1 cellular context compared by ENCODE assay signal in the genomic region with DNA sequence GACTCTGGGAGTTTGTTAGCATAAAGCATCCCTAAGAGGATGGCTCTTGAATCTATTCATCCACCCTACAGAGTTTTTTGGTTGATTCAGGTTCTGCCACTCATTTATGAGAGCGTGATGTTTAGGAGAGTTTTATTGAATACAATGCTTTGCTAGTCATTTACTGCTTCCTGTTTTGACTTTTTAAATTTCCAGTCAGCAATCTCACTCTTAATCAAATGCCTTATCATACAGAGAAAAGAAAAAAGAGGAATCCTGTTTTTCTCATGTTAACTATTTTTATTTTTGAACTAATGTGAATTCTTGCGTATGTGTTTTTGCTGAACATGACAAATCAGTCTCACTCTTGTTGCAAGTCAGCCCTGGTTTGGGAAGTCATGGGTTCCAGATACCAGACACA.
TF ChIP-seq lines count a peak whose summit lies in the region.

No MANE protein-coding gene starts in this region.

TF ChIP-seq in GM12878, 131 proteins besides CTCF, POLR2A, EP300 and RAD21 (continued from another document):
- TF ChIP-seq, protein P1, sequence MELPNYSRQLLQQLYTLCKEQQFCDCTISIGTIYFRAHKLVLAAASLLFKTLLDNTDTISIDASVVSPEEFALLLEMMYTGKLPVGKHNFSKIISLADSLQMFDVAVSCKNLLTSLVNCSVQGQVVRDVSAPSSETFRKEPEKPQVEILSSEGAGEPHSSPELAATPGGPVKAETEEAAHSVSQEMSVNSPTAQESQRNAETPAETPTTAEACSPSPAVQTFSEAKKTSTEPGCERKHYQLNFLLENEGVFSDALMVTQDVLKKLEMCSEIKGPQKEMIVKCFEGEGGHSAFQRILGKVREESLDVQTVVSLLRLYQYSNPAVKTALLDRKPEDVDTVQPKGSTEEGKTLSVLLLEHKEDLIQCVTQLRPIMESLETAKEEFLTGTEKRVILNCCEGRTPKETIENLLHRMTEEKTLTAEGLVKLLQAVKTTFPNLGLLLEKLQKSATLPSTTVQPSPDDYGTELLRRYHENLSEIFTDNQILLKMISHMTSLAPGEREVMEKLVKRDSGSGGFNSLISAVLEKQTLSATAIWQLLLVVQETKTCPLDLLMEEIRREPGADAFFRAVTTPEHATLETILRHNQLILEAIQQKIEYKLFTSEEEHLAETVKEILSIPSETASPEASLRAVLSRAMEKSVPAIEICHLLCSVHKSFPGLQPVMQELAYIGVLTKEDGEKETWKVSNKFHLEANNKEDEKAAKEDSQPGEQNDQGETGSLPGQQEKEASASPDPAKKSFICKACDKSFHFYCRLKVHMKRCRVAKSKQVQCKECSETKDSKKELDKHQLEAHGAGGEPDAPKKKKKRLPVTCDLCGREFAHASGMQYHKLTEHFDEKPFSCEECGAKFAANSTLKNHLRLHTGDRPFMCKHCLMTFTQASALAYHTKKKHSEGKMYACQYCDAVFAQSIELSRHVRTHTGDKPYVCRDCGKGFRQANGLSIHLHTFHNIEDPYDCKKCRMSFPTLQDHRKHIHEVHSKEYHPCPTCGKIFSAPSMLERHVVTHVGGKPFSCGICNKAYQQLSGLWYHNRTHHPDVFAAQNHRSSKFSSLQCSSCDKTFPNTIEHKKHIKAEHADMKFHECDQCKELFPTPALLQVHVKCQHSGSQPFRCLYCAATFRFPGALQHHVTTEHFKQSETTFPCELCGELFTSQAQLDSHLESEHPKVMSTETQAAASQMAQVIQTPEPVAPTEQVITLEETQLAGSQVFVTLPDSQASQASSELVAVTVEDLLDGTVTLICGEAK (IDR thresholded peaks at IDR 0.05; ENCODE audit: borderline replicate concordance): no peak
- TF ChIP-seq, protein P2, sequence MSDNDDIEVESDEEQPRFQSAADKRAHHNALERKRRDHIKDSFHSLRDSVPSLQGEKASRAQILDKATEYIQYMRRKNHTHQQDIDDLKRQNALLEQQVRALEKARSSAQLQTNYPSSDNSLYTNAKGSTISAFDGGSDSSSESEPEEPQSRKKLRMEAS (IDR thresholded peaks at IDR 0.05; ENCODE audit: low read depth, low read length): no peak
- TF ChIP-seq SUPT20H (IDR thresholded peaks at IDR 0.05; ENCODE audit: borderline replicate concordance, control insufficient read depth, low read depth, low read length): no peak
- no peak for TF ChIP-seq BRCA1 (IDR thresholded peaks at IDR 0.05; ENCODE audit: low read depth, low read length)
- peak; percentile 74 for TF ChIP-seq BCL11A (IDR thresholded peaks at IDR 0.05; ENCODE audit: low read depth, low read length)
- TF ChIP-seq BHLHE40 (IDR thresholded peaks at IDR 0.05; ENCODE audit: borderline replicate concordance in 1 of 2, low read depth in 2 of 2, low read length in 1 of 2): 0 out of 4 replicates have a peak, but pooled peaks of 1 of the 2 experiments have one; percentile 24
- no peak for TF ChIP-seq TARDBP (IDR thresholded peaks at IDR 0.05; ENCODE audit: borderline replicate concordance)
